ENCODE assay signal across 2 cellular contexts in genomic region chr10:101848894-101849351, GRCh38.
A peak's percentile ranks its signal among the peaks of the same experiment; 100 is the strongest.
TF ChIP-seq lines count a peak whose summit lies in the region.

No MANE protein-coding gene starts in this region.

TF ChIP-seq in liver, 16 proteins besides CTCF, POLR2A, EP300 and RAD21:
- TF ChIP-seq NR2F2 (IDR thresholded peaks at IDR 0.05) (peak; percentile 53), ATF3 (IDR thresholded peaks at IDR 0.05) (no peak)

TF ChIP-seq in HepG2, 621 proteins besides CTCF, POLR2A, EP300 and RAD21:
- TF ChIP-seq DBP (CRISPR knock-in tag; IDR thresholded peaks at IDR 0.05; ENCODE audit: not compliant biosample characterization) (no peak), CENPBD1 (CRISPR knock-in tag; IDR thresholded peaks at IDR 0.05; ENCODE audit: borderline replicate concordance, low read depth) (no peak), AKNA (CRISPR knock-in tag; IDR thresholded peaks at IDR 0.05; ENCODE audit: borderline replicate concordance) (no peak), ZNF674 (CRISPR knock-in tag; IDR thresholded peaks at IDR 0.05; ENCODE audit: low read depth) (no peak), ATF2 (CRISPR knock-in tag; IDR thresholded peaks at IDR 0.05) (no peak), ZNF510 (CRISPR knock-in tag; IDR thresholded peaks at IDR 0.05; ENCODE audit: low read depth) (no peak), ZNF597 (CRISPR knock-in tag; IDR thresholded peaks at IDR 0.05) (no peak), ZSCAN21 (CRISPR knock-in tag; IDR thresholded peaks at IDR 0.05; ENCODE audit: borderline replicate concordance) (no peak), NFKB2 (CRISPR knock-in tag; IDR thresholded peaks at IDR 0.05; ENCODE audit: borderline replicate concordance) (no peak)
